ENCODE assay signal across 15 cellular contexts in the genomic region with DNA sequence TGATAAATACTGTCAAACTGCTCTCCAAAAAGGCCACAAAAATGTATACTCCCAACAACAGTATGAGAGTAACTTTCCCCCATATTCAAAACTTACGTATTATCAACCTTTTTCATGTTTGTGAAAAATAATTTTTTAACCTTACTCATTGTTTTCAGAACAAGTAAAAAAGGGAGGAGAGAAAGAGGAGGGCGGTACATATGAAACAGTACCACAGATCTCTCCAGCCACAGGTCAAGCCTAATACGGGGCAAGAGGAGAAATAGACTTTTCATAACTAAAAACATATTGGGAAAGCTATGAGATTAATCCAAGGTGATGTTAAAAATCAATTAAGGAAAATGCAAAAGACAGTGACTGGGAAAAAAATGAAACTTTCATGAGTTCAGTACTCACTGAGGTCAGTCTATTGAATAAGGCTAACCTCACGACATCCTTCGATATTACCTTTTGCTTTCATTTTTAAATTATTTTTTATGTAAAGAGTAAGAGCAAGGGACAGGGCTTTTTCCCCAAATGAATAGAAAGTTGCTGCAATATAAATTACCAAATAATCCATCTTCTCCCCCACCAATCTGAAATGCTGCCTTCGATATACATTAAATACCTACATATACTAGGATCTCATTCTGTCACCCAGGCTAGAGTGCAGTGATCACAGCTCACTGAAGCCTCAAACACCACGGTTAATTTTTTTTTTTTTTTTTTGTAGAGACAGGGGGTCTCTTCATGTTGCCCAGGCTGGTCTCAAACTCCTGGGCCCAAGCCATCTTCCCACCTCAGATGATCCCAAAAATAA. TPM values are rescaled to one million over a fixed set of nuclear protein-coding genes. Genes with fewer than 3 reads are reported as not detected.
DNase-seq lines count a peak whose midpoint lies in the region; ATAC-seq and TF ChIP-seq lines count a peak whose summit lies in the region.
"Had no signal": no experiment of that assay in that cellular context is flagged by ENCODE, and none has a peak within 500 bp of the region (broad histone marks: within the 10 kb centered on the region; RNA-seq: fewer than 3 reads in every experiment).

No MANE protein-coding gene starts in this region.

- CTCF ChIA-PET in MCF 10A (lab: Yijun Ruan, JAX): interaction anchor here (0.6 to 1.2 kb wide), 4 partner anchors 8 to 163 kb away, joined by 3 to 5 read pairs (median 4); no protein-coding TSS in a partner anchor

- 89 to 92% methylated on average over 7 of the region's 7 CpGs for WGBS in lower leg skin, 2 donors

- DNase-seq in GM12865 (ENCODE audit: low read depth) (peak; percentile 17), amniotic epithelial cell (ENCODE audit: low read depth) (peak; percentile 6), lower leg skin (ENCODE audit: low spot score in 2 of 2) (no peak), dedifferentiated amniotic fluid mesenchymal stem cell (ENCODE audit: extremely low spot score) (no peak), AG20443 (ENCODE audit: low spot score) (no peak), MCF 10A (ENCODE audit: unreplicated experiment) (no peak)
- DNase-seq: activated naive CD4-positive, alpha-beta T cell treated with anti-CD3 and anti-CD28 coated beads, Interleukin-2, amount 10 ng/mL, durations not matched to agents 7 days and 5 days; foreskin keratinocyte; NCI-H2171; ovary; stimulated activated CD4-positive, alpha-beta T cell treated with anti-CD3 and anti-CD28 coated beads, Interleukin-4, amount 100 ng/mL, for 4 hours had no signal

- no peak for TF ChIP-seq POLR2A in lower leg skin (IDR thresholded peaks at IDR 0.05)

- POLR2A ChIA-PET in MCF 10A (lab: Yijun Ruan, JAX): interaction anchor here (0.9 to 2.1 kb wide), 2 partner anchors 11 to 26 kb away, joined by 4 to 7 read pairs; a partner anchor contains a TSS

- no peaks in the 10 kb centered on the region for H3K27me3 Mint-ChIP-seq in MCF 10A (ENCODE audit: insufficient read depth, unreplicated experiment)
- H3K27me3 Mint-ChIP-seq: activated naive CD4-positive, alpha-beta T cell treated with anti-CD3 and anti-CD28 coated beads, Interleukin-2, amount 10 ng/mL, durations not matched to agents 7 days and 5 days; dendritic cell treated with granulocyte-macrophage colony-stimulating factor and Interleukin-4, amounts not matched to agents 40 ng/mL and 50 ng/mL, for 4 days had no signal

- TF ChIP-seq CTCF in GM12865 (IDR thresholded peaks at IDR 0.05; ENCODE audit: insufficient read depth, low read depth, low read length, missing control alignments): no peak
- TF ChIP-seq CTCF in lower leg skin (IDR thresholded peaks at IDR 0.05): no peak
- TF ChIP-seq CTCF in MCF 10A (IDR thresholded peaks at IDR 0.05; ENCODE audit: unreplicated experiment): no peak

- peaks cover 7% of the 10 kb centered on the region for H3K9me3 Mint-ChIP-seq in MCF 10A (ENCODE audit: unreplicated experiment)
- H3K9me3 Mint-ChIP-seq: activated naive CD4-positive, alpha-beta T cell treated with anti-CD3 and anti-CD28 coated beads, Interleukin-2, amount 10 ng/mL, durations not matched to agents 7 days and 5 days; dendritic cell treated with granulocyte-macrophage colony-stimulating factor and Interleukin-4, amounts not matched to agents 40 ng/mL and 50 ng/mL, for 4 days had no signal

- H3K27ac Mint-ChIP-seq in MCF 10A (ENCODE audit: low read depth, unreplicated experiment): no peak overlapping the region
- H3K27ac Mint-ChIP-seq: activated naive CD4-positive, alpha-beta T cell treated with anti-CD3 and anti-CD28 coated beads, Interleukin-2, amount 10 ng/mL, durations not matched to agents 7 days and 5 days; dendritic cell treated with granulocyte-macrophage colony-stimulating factor and Interleukin-4, amounts not matched to agents 40 ng/mL and 50 ng/mL, for 4 days had no signal

- H3K4me3 ChIP-seq in GM12865 (ENCODE audit: low read depth, low read length): peak overlapping the region; percentile 51
- no peak overlapping the region for H3K4me3 ChIP-seq in lower leg skin (ENCODE audit: low read depth, poor library complexity, severe bottlenecking)
- H3K4me3 ChIP-seq: ovary had no signal

- H3K4me1 Mint-ChIP-seq in MCF 10A (ENCODE audit: insufficient read depth, unreplicated experiment): peaks cover 17% of the 10 kb centered on the region

- intact Hi-C loops in lower leg skin (cut with DNase I; ENCODE audit: low total_unique reads): no loop called here
- intact Hi-C loops in MCF 10A (cut with micrococcal nuclease): no loop called here

- H3K4me3 Mint-ChIP-seq in MCF 10A (ENCODE audit: unreplicated experiment): no peak overlapping the region
- H3K4me3 Mint-ChIP-seq: activated naive CD4-positive, alpha-beta T cell treated with anti-CD3 and anti-CD28 coated beads, Interleukin-2, amount 10 ng/mL, durations not matched to agents 7 days and 5 days; dendritic cell treated with granulocyte-macrophage colony-stimulating factor and Interleukin-4, amounts not matched to agents 40 ng/mL and 50 ng/mL, for 4 days had no signal

- no TSS peak for BruUV-seq in MCF 10A (replicated peaks; lab: Mats Ljungman, UMichigan)

- ATAC-seq in GM19351 (IDR thresholded peaks at IDR 0.05; ENCODE audit: unreplicated experiment) (peak; percentile 61), HG03097 (IDR thresholded peaks at IDR 0.05; ENCODE audit: low FRiP score, unreplicated experiment) (peak; percentile 49)
- ATAC-seq: foreskin keratinocyte, left lobe of liver had no signal

- H3K36me3 Mint-ChIP-seq in MCF 10A (ENCODE audit: insufficient read depth, unreplicated experiment): peaks cover 7% of the 10 kb centered on the region

RNA-seq across cellular contexts. Expression of a gene that starts 25.3 kb away (rescaled TPM):
- total RNA-seq in lower leg skin: 100 to 1,000 TPM in 3 of 4 donors, 10 to 100 TPM in 1; 76.4 to 199 (median 103) TPM
- total RNA-seq in MCF 10A (2022): 35.8 and 40.2 TPM in 2 replicates

Comparison
In these comparisons a context has a peak if more than half of its experiments do, and no peak if none do; other contexts are left out.
1. DNase-seq: peak in GM12865 (single experiment) and amniotic epithelial cell (single experiment); none in lower leg skin (0 of 2), dedifferentiated amniotic fluid mesenchymal stem cell (single experiment), AG20443 (single experiment) and MCF 10A (single experiment).